Comparison of ENCODE assay signal across 8 cellular contexts in the genomic region with DNA sequence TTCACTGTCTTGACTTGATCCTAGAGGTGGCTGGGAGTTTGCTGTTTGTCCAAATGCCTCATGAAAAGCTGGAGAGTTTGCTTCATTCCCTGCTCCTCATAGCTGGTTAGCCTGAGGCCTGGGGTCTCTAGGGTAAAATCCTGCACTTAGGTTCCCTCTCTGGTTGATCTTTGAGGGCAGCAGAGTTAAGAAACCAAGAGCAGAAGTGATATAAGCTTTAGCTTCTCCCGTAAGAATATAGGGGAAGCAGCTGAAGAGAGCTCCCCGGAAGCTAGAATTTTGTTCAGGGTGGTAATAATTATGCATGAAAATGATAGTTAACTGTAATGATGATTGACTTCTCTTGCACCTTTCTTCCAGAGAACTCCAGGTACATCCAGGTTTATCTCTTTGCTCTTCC. TPM values are rescaled to one million over a fixed set of nuclear protein-coding genes. Genes with fewer than 3 reads are reported as not detected.
A peak's percentile ranks its signal among the peaks of the same experiment; 100 is the strongest.
DNase-seq lines count a peak whose midpoint lies in the region; ATAC-seq and TF ChIP-seq lines count a peak whose summit lies in the region.

No MANE protein-coding gene starts in this region.

- H3K4me1 ChIP-seq in skeletal muscle satellite cell (ENCODE audit: control insufficient read depth, insufficient read depth, low read length), result peaks cover 15% of the 10 kb centered on the region

- H3K4me3 ChIP-seq in H7 (ENCODE audit: insufficient read depth, low read depth, low read length) (peak overlapping the region; percentile 78), fibroblast of pulmonary artery (replicated peaks; ENCODE audit: low read depth, low read length) (peak overlapping the region; percentile 78), skeletal muscle satellite cell (ENCODE audit: low read length) (peak overlapping the region; percentile 91)

- H3K9me3 ChIP-seq in skeletal muscle satellite cell (replicated peaks; ENCODE audit: low read length), result no peaks in the 10 kb centered on the region

- peak overlapping the region; percentile 98 for H3K4me2 ChIP-seq in skeletal muscle satellite cell (ENCODE audit: low read length)

- ATAC-seq in GM21526 (IDR thresholded peaks at IDR 0.05; ENCODE audit: low FRiP score, unreplicated experiment) (no peak), GM19351 (IDR thresholded peaks at IDR 0.05; ENCODE audit: unreplicated experiment) (no peak)

- DNase-seq in H7 (peak; percentile 37), SKM-1 (lab: John Stamatoyannopoulos, UW; ENCODE audit: unreplicated experiment) (peak; percentile 45), fibroblast of pulmonary artery (ENCODE audit: low read depth) (no peak), mucosa of gallbladder (ENCODE audit: low spot score) (no peak), NCI-H146 treated with DMSO at 0.1 percent for 48 hours (lab: John Stamatoyannopoulos, UW; ENCODE audit: unreplicated experiment) (no peak)

- H3K9ac ChIP-seq in skeletal muscle satellite cell (ENCODE audit: low read depth, low read length), result peak overlapping the region; percentile 98

- peaks cover 18% of the 10 kb centered on the region for H3K36me3 ChIP-seq in H7 (replicated peaks; ENCODE audit: control insufficient read depth, insufficient read depth, low read length)
- peaks cover 28% of the 10 kb centered on the region for H3K36me3 ChIP-seq in skeletal muscle satellite cell (ENCODE audit: insufficient read depth, low read length)

- TF ChIP-seq CTCF in fibroblast of pulmonary artery (IDR thresholded peaks at IDR 0.05; ENCODE audit: low read length, missing control alignments), result no peak

- H3K27me3 ChIP-seq in H7 (ENCODE audit: control insufficient read depth, insufficient read depth, low read length) (no peaks in the 10 kb centered on the region), skeletal muscle satellite cell (ENCODE audit: control insufficient read depth, insufficient read depth, low read length) (no peaks in the 10 kb centered on the region)

RNA-seq across cellular contexts. Expression of gene FAM53C, which starts 1.4 kb away (rescaled TPM):
- total RNA-seq in H7 (2014; rRNA removed; shearing (Covaris generic)), result 70.4 and 74.5 TPM in 2 replicates
- total RNA-seq in skeletal muscle satellite cell (2012; rRNA removed), result 22.7 and 26.6 TPM in 2 replicates
- 29.2 TPM for total RNA-seq in mucosa of gallbladder

RNA-seq across cellular contexts. Expression of gene CDC25C, which starts 7.9 kb away (rescaled TPM):
- 36.0 and 38.7 TPM in 2 replicates for total RNA-seq in H7 (2014; rRNA removed; shearing (Covaris generic))
- 3.7 and 5.6 TPM in 2 replicates for total RNA-seq in skeletal muscle satellite cell (2012; rRNA removed)
- total RNA-seq in mucosa of gallbladder, result 0.37 TPM

RNA-seq across cellular contexts. Expression of gene KDM3B, which starts 13.0 kb away (rescaled TPM):
- total RNA-seq in H7 (2014; rRNA removed; shearing (Covaris generic)), result 55.6 and 74.8 TPM in 2 replicates
- total RNA-seq in skeletal muscle satellite cell (2012; rRNA removed), result 29.2 and 29.9 TPM in 2 replicates
- 65.8 TPM for total RNA-seq in mucosa of gallbladder

Comparison
In these comparisons a context has a peak if more than half of its experiments do, and no peak if none do; other contexts are left out.
1. DNase-seq: peak in H7 (single experiment) and SKM-1 (single experiment); none in fibroblast of pulmonary artery (single experiment), mucosa of gallbladder (single experiment) and NCI-H146 treated with DMSO at 0.1 percent for 48 hours (single experiment).
2. RNA of gene CDC25C, which starts 7.9 kb away (total RNA-seq): 36.0 to 38.7 TPM in H7; 0.37 TPM in mucosa of gallbladder (single experiment); every median in the first group is over 10 times any median in the second.
3. Peak in every context shown above with its lines, with median percentiles within 50 percentile points of each other: H3K4me3 ChIP-seq.